ENCODE assay signal across 27 cellular contexts in genomic region chr12:111201036-111201435, GRCh38.
DNase-seq lines count a peak whose midpoint lies in the region; ATAC-seq, FAIRE-seq and TF ChIP-seq lines count a peak whose summit lies in the region.
"Had no signal": no experiment of that assay in that cellular context is flagged by ENCODE, and none has a peak within 500 bp of the region (broad histone marks: within the 10 kb centered on the region; RNA-seq: fewer than 3 reads in every experiment).

No MANE protein-coding gene starts in this region.

- no peak overlapping the region for H3K27ac ChIP-seq in endodermal cell (ENCODE audit: low read depth, low read length)
- no peak overlapping the region for H3K27ac ChIP-seq in esophagus muscularis mucosa (replicated peaks in 1 of 4)
- no peak overlapping the region for H3K27ac ChIP-seq in gastroesophageal sphincter
- H3K27ac ChIP-seq in effector memory CD4-positive, alpha-beta T cell (ENCODE audit: insufficient read depth, low read length, poor library complexity, severe bottlenecking): no peak overlapping the region
- H3K27ac ChIP-seq: heart right ventricle, lower lobe of right lung, thyroid gland, VCaP had no signal

- H3K36me3 Mint-ChIP-seq in endodermal cell (ENCODE audit: low read depth): no peaks in the 10 kb centered on the region
- H3K36me3 Mint-ChIP-seq: activated naive CD4-positive, alpha-beta T cell treated with anti-CD3 and anti-CD28 coated beads, Interleukin-2, amount 50 U/mL, for 24 hours; CD4-positive, CD25-positive, alpha-beta regulatory T cell; stimulated activated memory B cell treated with anti-CD40 and anti-IgM and Interleukin-4, amounts not matched to agents 10 μg/mL and 1 μg/mL and 100 μg/mL, for 72 hours had no signal

- no peaks in the 10 kb centered on the region for H3K36me3 ChIP-seq in endodermal cell (ENCODE audit: control insufficient read depth, insufficient read depth, low read length)
- H3K36me3 ChIP-seq in esophagus muscularis mucosa: no peaks in the 10 kb centered on the region
- H3K36me3 ChIP-seq in gastroesophageal sphincter: no peaks in the 10 kb centered on the region
- H3K36me3 ChIP-seq in effector memory CD4-positive, alpha-beta T cell (ENCODE audit: control insufficient read depth, insufficient read depth, low read length): no peaks in the 10 kb centered on the region
- H3K36me3 ChIP-seq: heart right ventricle, lower lobe of right lung, thyroid gland had no signal

- TF ChIP-seq POLR2A in esophagus muscularis mucosa (IDR thresholded peaks at IDR 0.05; ENCODE audit: low read depth) (no peak), gastroesophageal sphincter (IDR thresholded peaks at IDR 0.05) (no peak), GM12891 (IDR thresholded peaks at IDR 0.05; ENCODE audit: low read depth, low read length) (no peak)

- H3K27me3 Mint-ChIP-seq in endodermal cell (ENCODE audit: insufficient read depth): no peaks in the 10 kb centered on the region

- ATAC-seq in gastroesophageal sphincter: no peak
- ATAC-seq: activated CD8-positive, alpha-beta T cell treated with anti-CD3 and anti-CD28 coated beads for 36 hours; activated T-cell treated with anti-CD3 and anti-CD28 coated beads, Interleukin-2, amount 50 U/mL, for 4 hours; heart right ventricle; lower lobe of right lung; PC-3; right cardiac atrium; stimulated activated memory B cell treated with anti-CD40 and anti-IgM and Interleukin-4, amounts not matched to agents 10 μg/mL and 1 μg/mL and 100 μg/mL, for 72 hours had no signal

- intact Hi-C loops in esophagus muscularis mucosa (cut with DNase I): no loop called here

- H3K9me3 ChIP-seq in endodermal cell (ENCODE audit: control insufficient read depth, low read length) (no peaks in the 10 kb centered on the region), esophagus muscularis mucosa (no peaks in the 10 kb centered on the region), gastroesophageal sphincter (no peaks in the 10 kb centered on the region)
- H3K9me3 ChIP-seq in effector memory CD4-positive, alpha-beta T cell (ENCODE audit: control insufficient read depth, low read length): no peaks in the 10 kb centered on the region
- H3K9me3 ChIP-seq: heart right ventricle, lower lobe of right lung, thyroid gland had no signal

- no peaks in the 10 kb centered on the region for H3K9me3 Mint-ChIP-seq in endodermal cell
- H3K9me3 Mint-ChIP-seq: activated CD8-positive, alpha-beta T cell treated with anti-CD3 and anti-CD28 coated beads for 36 hours; activated naive CD4-positive, alpha-beta T cell treated with anti-CD3 and anti-CD28 coated beads, Interleukin-2, amount 50 U/mL, for 24 hours; activated T-cell treated with anti-CD3 and anti-CD28 coated beads, Interleukin-2, amount 50 U/mL, for 4 hours; stimulated activated memory B cell treated with anti-CD40 and anti-IgM and Interleukin-4, amounts not matched to agents 10 μg/mL and 1 μg/mL and 100 μg/mL, for 72 hours; T-helper 1 cell treated with Interleukin-12 subunit alpha and Interleukin-12 subunit beta and Interleukin-4 antibody, amounts not matched to agents 30 μg/mL and 1 μg/mL, for 36 hours had no signal

- H3K4me3 ChIP-seq in endodermal cell (ENCODE audit: low read length) (no peak overlapping the region), esophagus muscularis mucosa (no peak overlapping the region), gastroesophageal sphincter (no peak overlapping the region)
- no peak overlapping the region for H3K4me3 ChIP-seq in effector memory CD4-positive, alpha-beta T cell (ENCODE audit: insufficient read depth, low read depth, low read length, poor library complexity, severe bottlenecking)
- H3K4me3 ChIP-seq: heart right ventricle, lower lobe of right lung, thyroid gland had no signal

- TF ChIP-seq EP300 in esophagus muscularis mucosa (IDR thresholded peaks at IDR 0.05): no peak
- TF ChIP-seq EP300 in gastroesophageal sphincter (IDR thresholded peaks at IDR 0.05): no peak

- DNase-seq in D341Med (ENCODE audit: low spot score): peak; percentile 66
- DNase-seq in NCI-H1105 (lab: John Stamatoyannopoulos, UW): peak; percentile 89
- DNase-seq in NCI-H526 treated with DMSO at 0.1 percent for 48 hours (lab: John Stamatoyannopoulos, UW): peak; percentile 44
- peak; percentile 76 for DNase-seq in endodermal cell
- DNase-seq in esophagus muscularis mucosa (ENCODE audit: extremely low spot score): no peak
- DNase-seq in GM12891 (ENCODE audit: insufficient read length, low spot score): no peak
- DNase-seq in effector memory CD4-positive, alpha-beta T cell: no peak
- DNase-seq: activated CD8-positive, alpha-beta T cell treated with anti-CD3 and anti-CD28 coated beads for 36 hours; activated T-cell treated with anti-CD3 and anti-CD28 coated beads, Interleukin-2, amount 50 U/mL, for 4 hours; CD4-positive, CD25-positive, alpha-beta regulatory T cell; heart right ventricle; islet precursor cell; Kasumi-1; lower lobe of right lung; NCI-H1092; NCI-H510A; PC-3; right cardiac atrium; SIG-M5; stimulated activated CD4-positive, alpha-beta T cell treated with anti-CD3 and anti-CD28 coated beads, Interleukin-15, amount 100 ng/mL, for 24 hours; thyroid gland had no signal

- no peak overlapping the region for H3K4me3 Mint-ChIP-seq in endodermal cell
- H3K4me3 Mint-ChIP-seq: activated CD8-positive, alpha-beta T cell treated with anti-CD3 and anti-CD28 coated beads for 36 hours; activated naive CD4-positive, alpha-beta T cell treated with anti-CD3 and anti-CD28 coated beads, Interleukin-2, amount 50 U/mL, for 24 hours; activated T-cell treated with anti-CD3 and anti-CD28 coated beads, Interleukin-2, amount 50 U/mL, for 4 hours; CD4-positive, CD25-positive, alpha-beta regulatory T cell; stimulated activated memory B cell treated with anti-CD40 and anti-IgM and Interleukin-4, amounts not matched to agents 10 μg/mL and 1 μg/mL and 100 μg/mL, for 72 hours; T-helper 1 cell treated with Interleukin-12 subunit alpha and Interleukin-12 subunit beta and Interleukin-4 antibody, amounts not matched to agents 30 μg/mL and 1 μg/mL, for 36 hours had no signal

- no peak overlapping the region for H3K9ac ChIP-seq in endodermal cell (ENCODE audit: extremely low read depth, low read length, poor library complexity, severe bottlenecking)

- H3K27ac Mint-ChIP-seq in endodermal cell: no peak overlapping the region
- H3K27ac Mint-ChIP-seq: activated CD8-positive, alpha-beta T cell treated with anti-CD3 and anti-CD28 coated beads for 36 hours; activated naive CD4-positive, alpha-beta T cell treated with anti-CD3 and anti-CD28 coated beads, Interleukin-2, amount 50 U/mL, for 24 hours; CD4-positive, CD25-positive, alpha-beta regulatory T cell; stimulated activated memory B cell treated with anti-CD40 and anti-IgM and Interleukin-4, amounts not matched to agents 10 μg/mL and 1 μg/mL and 100 μg/mL, for 72 hours; T-helper 1 cell treated with Interleukin-12 subunit alpha and Interleukin-12 subunit beta and Interleukin-4 antibody, amounts not matched to agents 30 μg/mL and 1 μg/mL, for 36 hours had no signal

- FAIRE-seq in GM12891 (lab: Jason Lieb, UNC): no peak
- FAIRE-seq: GM18507 had no signal

- H3K27me3 ChIP-seq in endodermal cell (ENCODE audit: control insufficient read depth, insufficient read depth, low read length, poor library complexity, severe bottlenecking) (no peaks in the 10 kb centered on the region), esophagus muscularis mucosa (peaks cover 0 to 59% (median 9%) of the 10 kb centered on the region in 4 donors), gastroesophageal sphincter (peaks cover 62% of the 10 kb centered on the region)
- no peaks in the 10 kb centered on the region for H3K27me3 ChIP-seq in effector memory CD4-positive, alpha-beta T cell (replicated peaks; ENCODE audit: control insufficient read depth, insufficient read depth, low read length, poor library complexity, severe bottlenecking)
- H3K27me3 ChIP-seq: thyroid gland had no signal

- no peaks in the 10 kb centered on the region for H3K4me1 ChIP-seq in endodermal cell (ENCODE audit: control insufficient read depth, insufficient read depth, low read length)
- H3K4me1 ChIP-seq in esophagus muscularis mucosa: no peaks in the 10 kb centered on the region
- H3K4me1 ChIP-seq in gastroesophageal sphincter: no peaks in the 10 kb centered on the region
- H3K4me1 ChIP-seq in effector memory CD4-positive, alpha-beta T cell (ENCODE audit: control insufficient read depth, insufficient read depth, low read length, poor library complexity, severe bottlenecking): no peaks in the 10 kb centered on the region
- H3K4me1 ChIP-seq: lower lobe of right lung, thyroid gland had no signal

- no peaks in the 10 kb centered on the region for H3K4me1 Mint-ChIP-seq in endodermal cell
- H3K4me1 Mint-ChIP-seq: activated naive CD4-positive, alpha-beta T cell treated with anti-CD3 and anti-CD28 coated beads, Interleukin-2, amount 50 U/mL, for 24 hours; stimulated activated memory B cell treated with anti-CD40 and anti-IgM and Interleukin-4, amounts not matched to agents 10 μg/mL and 1 μg/mL and 100 μg/mL, for 72 hours had no signal

- TF ChIP-seq CTCF in endodermal cell (conservative IDR thresholded peaks at IDR 0.05) (peak; percentile 45), esophagus muscularis mucosa (IDR thresholded peaks at IDR 0.05) (no peak), gastroesophageal sphincter (IDR thresholded peaks at IDR 0.05) (no peak)

- 62 to 72% methylated on average over 3 to 9 of the region's 9 CpGs for WGBS in endodermal cell (ENCODE audit: insufficient coverage in 1 of 2, insufficient read length in 1 of 2), 2 experiments
- WGBS in esophagus muscularis mucosa: 55% methylated on average over 4 of the region's 9 CpGs
- 13 to 21% methylated on average over 6 to 9 of the region's 9 CpGs for WGBS in gastroesophageal sphincter (ENCODE audit: low coverage in 1 of 2), 2 donors

TF ChIP-seq in GM12891, 5 proteins besides CTCF, POLR2A, EP300 and RAD21:
- TF ChIP-seq TAF1 (IDR thresholded peaks at IDR 0.05; ENCODE audit: low read depth, low read length): no peak
- TF ChIP-seq POLR2AphosphoS5 (IDR thresholded peaks at IDR 0.05; ENCODE audit: low read depth, low read length): no peak
- TF ChIP-seq SPI1 (IDR thresholded peaks at IDR 0.05; ENCODE audit: low read depth, low read length): no peak
- no peak for TF ChIP-seq PAX5 (IDR thresholded peaks at IDR 0.05; ENCODE audit: insufficient read depth, low read length, severe bottlenecking)
- TF ChIP-seq POU2F2 (IDR thresholded peaks at IDR 0.05; ENCODE audit: low read depth, low read length): no peak

Comparison
In these comparisons a context has a peak if more than half of its experiments do, and no peak if none do; other contexts are left out.
1. DNase-seq: peak in D341Med (single experiment), NCI-H1105 (single experiment), NCI-H526 treated with DMSO at 0.1 percent for 48 hours (single experiment) and endodermal cell (single experiment); none in esophagus muscularis mucosa (single experiment), GM12891 (single experiment) and effector memory CD4-positive, alpha-beta T cell (0 of 3).